In the genomic region with DNA sequence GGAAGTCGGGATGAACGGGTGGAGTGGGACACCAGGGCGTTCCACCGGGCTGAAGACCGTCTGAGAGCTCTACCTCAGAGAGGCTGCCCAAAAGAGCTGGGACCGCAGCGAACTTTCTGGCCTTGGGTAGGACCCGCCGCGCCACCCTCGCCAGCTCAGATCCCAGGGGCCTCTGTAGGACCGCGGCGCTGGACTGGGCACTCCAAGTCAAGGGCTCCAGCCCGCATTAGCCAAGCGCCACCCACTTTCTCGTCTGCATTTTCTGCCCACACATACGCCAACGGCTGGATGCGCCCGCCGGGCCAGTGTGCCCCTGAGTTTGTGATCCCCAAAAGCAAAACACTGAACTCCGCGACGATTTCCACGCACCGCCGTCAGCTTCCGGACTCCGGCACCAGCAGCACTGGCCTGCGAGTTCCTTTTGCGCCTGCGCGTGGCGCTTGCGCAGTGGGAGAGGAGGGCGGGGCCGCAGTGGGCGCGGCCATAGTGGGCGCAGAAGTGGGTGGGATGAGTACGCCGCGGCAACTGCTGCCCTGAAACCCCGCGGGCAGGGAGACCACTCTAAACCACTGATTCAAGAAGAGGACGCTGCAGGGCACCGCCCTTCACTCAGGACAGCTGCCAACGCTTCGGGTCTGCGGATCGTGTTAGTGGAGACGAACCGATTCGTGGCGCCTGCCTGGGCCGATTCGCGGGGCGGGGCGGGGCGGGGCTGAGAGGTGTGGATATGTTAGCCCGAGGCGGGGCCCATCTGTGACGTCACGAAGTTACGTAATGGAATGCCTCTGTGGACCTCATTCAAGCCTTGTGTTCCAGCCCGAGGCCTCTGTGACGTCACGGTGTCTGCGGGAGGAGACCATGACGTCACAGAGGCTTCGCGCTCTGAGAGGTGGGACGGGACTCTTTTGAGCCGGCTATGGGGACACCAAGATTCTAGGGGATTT, we compare ENCODE assay signal across 8 cellular contexts. TPM values are rescaled to one million over a fixed set of nuclear protein-coding genes. Genes with fewer than 3 reads are reported as not detected.
DNase-seq lines count a peak whose midpoint lies in the region; ATAC-seq and TF ChIP-seq lines count a peak whose summit lies in the region.

No MANE protein-coding gene starts in this region.

- intact Hi-C loops in Panc1 (cut with micrococcal nuclease; ENCODE audit: unreplicated experiment) (no loop called here), esophagus muscularis mucosa (cut with DNase I) (no loop called here)

- H2AFZ ChIP-seq in DND-41 (ENCODE audit: low read depth, low read length) (peak overlapping the region; percentile 84), KMS-11 (ENCODE audit: low read depth) (peak overlapping the region; percentile 86)

- TF ChIP-seq POLR2A in esophagus muscularis mucosa (IDR thresholded peaks at IDR 0.05; ENCODE audit: low read depth), result peak; percentile 95

- 0% methylated on average over 14 of the region's 76 CpGs for WGBS in esophagus muscularis mucosa

- POLR2A ChIA-PET in Panc1 (lab: Charles Lee), result interaction anchor here (0.6 kb wide), 1 partner anchor 43 kb away, joined by 4 read pairs; no protein-coding TSS in a partner anchor

- H3K9me3 ChIP-seq in DND-41 (ENCODE audit: insufficient read depth, low read length, severe bottlenecking) (no peaks in the 10 kb centered on the region), Panc1 (ENCODE audit: control insufficient read depth, insufficient read depth, low read depth, low read length) (no peaks in the 10 kb centered on the region), esophagus muscularis mucosa (no peaks in the 10 kb centered on the region)

- H3K79me2 ChIP-seq in DND-41 (ENCODE audit: insufficient read depth, low read length) (peaks cover 11% of the 10 kb centered on the region; the same call in 1 of the 2 replicates), KMS-11 (ENCODE audit: insufficient read depth, low read depth) (no peaks in the 10 kb centered on the region)

- ATAC-seq in DND-41 (ENCODE audit: insufficient read depth, low read depth) (peak; percentile 94), GM21825 (IDR thresholded peaks at IDR 0.05; ENCODE audit: unreplicated experiment) (peak; percentile 92), Panc1 (peak; percentile 94)
- ATAC-seq in activated T-cell treated with anti-CD3 and anti-CD28 coated beads, Interleukin-2, amount 50 U/mL, for 72 hours (replicated peaks in 1 of 2), result peak; percentile 88 to 89

- peak overlapping the region; percentile 87 for H3K9ac ChIP-seq in DND-41 (ENCODE audit: low read depth, low read length)
- peak overlapping the region; percentile 84 for H3K9ac ChIP-seq in KMS-11

- H4K20me1 ChIP-seq in DND-41 (ENCODE audit: insufficient read depth, low read length) (no peaks in the 10 kb centered on the region), KMS-11 (ENCODE audit: insufficient read depth) (no peaks in the 10 kb centered on the region)

- BruUV-seq in Panc1 (replicated peaks; lab: Mats Ljungman, UMichigan), result TSS peak; percentile 80

- H3K36me3 ChIP-seq in DND-41 (ENCODE audit: insufficient read depth, low read length) (no peaks in the 10 kb centered on the region), KMS-11 (ENCODE audit: insufficient read depth) (no peaks in the 10 kb centered on the region), Panc1 (ENCODE audit: control insufficient read depth, insufficient read depth, low read length) (peaks cover 4% of the 10 kb centered on the region; the same call in 1 of the 2 replicates), esophagus muscularis mucosa (peaks cover 2 to 23% (median 7%) of the 10 kb centered on the region in 4 donors)

- no peaks in the 10 kb centered on the region for H3K27me3 ChIP-seq in DND-41 (ENCODE audit: insufficient read depth, low read length, poor library complexity)
- H3K27me3 ChIP-seq in KMS-11 (ENCODE audit: insufficient read depth, low read depth), result no peaks in the 10 kb centered on the region
- no peaks in the 10 kb centered on the region for H3K27me3 ChIP-seq in Panc1 (ENCODE audit: control insufficient read depth, insufficient read depth, low read length)
- peaks cover 0 to 20% (median 0%) of the 10 kb centered on the region in 4 donors for H3K27me3 ChIP-seq in esophagus muscularis mucosa

- CTCF ChIA-PET in Panc1 (lab: Charles Lee), result interaction anchor here (0.6 kb wide), 2 partner anchors 14 to 482 kb away, joined by 3 to 6 read pairs; no protein-coding TSS in a partner anchor

- H3K9me3 Mint-ChIP-seq in activated T-cell treated with anti-CD3 and anti-CD28 coated beads, Interleukin-2, amount 50 U/mL, for 72 hours, result no peaks in the 10 kb centered on the region

- H3K36me3 Mint-ChIP-seq in activated T-cell treated with anti-CD3 and anti-CD28 coated beads, Interleukin-2, amount 50 U/mL, for 72 hours (ENCODE audit: insufficient read depth in 2 of 2), result peaks cover 1 to 8% of the 10 kb centered on the region in 2 donors

- in situ Hi-C loops in Panc1 (cut with HindIII; ENCODE audit: low pct_unique_long_range_greater_than_20kb, low sequenced_read_pairs), result no loop called here

- peak overlapping the region; percentile 95 to 98 for H3K4me3 Mint-ChIP-seq in activated T-cell treated with anti-CD3 and anti-CD28 coated beads, Interleukin-2, amount 50 U/mL, for 72 hours

- peak; percentile 64 for TF ChIP-seq EP300 in esophagus muscularis mucosa (IDR thresholded peaks at IDR 0.05)

- H3K4me1 Mint-ChIP-seq in activated T-cell treated with anti-CD3 and anti-CD28 coated beads, Interleukin-2, amount 50 U/mL, for 72 hours (ENCODE audit: low read depth), result peaks cover 27% of the 10 kb centered on the region

- H3K4me3 ChIP-seq in DND-41 (ENCODE audit: low read depth in 1 of 2, low read length in 2 of 2) (peak overlapping the region; percentile 54 to 72), KMS-11 (IDR thresholded peaks at IDR 0.05; ENCODE audit: insufficient read depth, low read depth, low read length) (peak overlapping the region; percentile 96), Panc1 (ENCODE audit: low read depth in 2 of 2, low read length in 2 of 2) (peak overlapping the region; percentile 79 to 96), esophagus muscularis mucosa (peak overlapping the region; percentile 67 to 88 (median 72))

- H3K27ac ChIP-seq in DND-41 (ENCODE audit: low read length), result peak overlapping the region; percentile 86
- peak overlapping the region; percentile 64 for H3K27ac ChIP-seq in KMS-11
- H3K27ac ChIP-seq in Panc1 (ENCODE audit: low read length), result peak overlapping the region; percentile 97
- H3K27ac ChIP-seq in esophagus muscularis mucosa (replicated peaks in 1 of 4), result peak overlapping the region; percentile 87 to 94 (median 91)

- H3K27me3 Mint-ChIP-seq in activated T-cell treated with anti-CD3 and anti-CD28 coated beads, Interleukin-2, amount 50 U/mL, for 72 hours (ENCODE audit: low read depth), result peaks cover 32% of the 10 kb centered on the region

- TF ChIP-seq CTCF in DND-41 (IDR thresholded peaks at IDR 0.05; ENCODE audit: borderline replicate concordance, extremely low read depth, low read length, poor library complexity, severe bottlenecking) (no peak), KMS-11 (conservative IDR thresholded peaks at IDR 0.05; ENCODE audit: low read depth, low read length) (no peak), Panc1 (IDR thresholded peaks at IDR 0.05) (no peak), esophagus muscularis mucosa (IDR thresholded peaks at IDR 0.05) (peak in 2 of 3 experiments; percentile 6 to 8)

- DNase-seq in DND-41, result peak; percentile 95
- peak; percentile 84 for DNase-seq in Panc1 (ENCODE audit: low read depth, low spot score)
- DNase-seq in activated T-cell treated with anti-CD3 and anti-CD28 coated beads, Interleukin-2, amount 50 U/mL, for 72 hours, result peak; percentile 90 to 98
- peak; percentile 100 for DNase-seq in esophagus muscularis mucosa (ENCODE audit: extremely low spot score)
- DNase-seq in myocyte (ENCODE audit: low read depth), result peak; percentile 97
- DNase-seq in stimulated activated CD8-positive, alpha-beta memory T cell treated with anti-CD3 and anti-CD28 coated beads, Interleukin-7, amount 100 ng/mL, for 24 hours (ENCODE audit: low read depth), result peak; percentile 90

- peak overlapping the region; percentile 95 for H3K27ac Mint-ChIP-seq in activated T-cell treated with anti-CD3 and anti-CD28 coated beads, Interleukin-2, amount 50 U/mL, for 72 hours

- peak overlapping the region; percentile 81 for H3K4me2 ChIP-seq in DND-41 (ENCODE audit: insufficient read depth, low read length)
- peak overlapping the region; percentile 65 for H3K4me2 ChIP-seq in KMS-11

- peaks cover 21% of the 10 kb centered on the region for H3K4me1 ChIP-seq in DND-41 (ENCODE audit: insufficient read depth, low read length)
- no peaks in the 10 kb centered on the region for H3K4me1 ChIP-seq in KMS-11 (ENCODE audit: low read depth, poor library complexity, severe bottlenecking)
- H3K4me1 ChIP-seq in Panc1 (ENCODE audit: control insufficient read depth, insufficient read depth, low read length), result no peaks in the 10 kb centered on the region; the same call in 1 of the 2 replicates
- H3K4me1 ChIP-seq in esophagus muscularis mucosa, result peaks cover 26 to 60% (median 49%) of the 10 kb centered on the region in 4 donors

RNA-seq across cellular contexts. Expression of a gene that starts 10.5 kb away (rescaled TPM):
- 4.4 TPM for total RNA-seq in Panc1 (2021; ENCODE audit: unreplicated experiment)
- 5.1 TPM for polyA plus RNA-seq in Panc1 (2012; ENCODE audit: insufficient read length)
- not detected for total RNA-seq in activated T-cell treated with anti-CD3 and anti-CD28 coated beads, Interleukin-2, amount 50 U/mL, for 72 hours
- 10 to 100 TPM; 50.3 to 99.6 (median 74.7) TPM for total RNA-seq in esophagus muscularis mucosa
- 2.5 TPM in 2 replicates for total RNA-seq in myocyte
- 1.7 TPM for polyA plus RNA-seq in myocyte (2012)

Comparison
In these comparisons a context has a peak if more than half of its experiments do, and no peak if none do; other contexts are left out.
1. Peak in every context shown above with its lines: DNase-seq, ATAC-seq, H3K4me3 ChIP-seq and H3K27ac ChIP-seq.
2. CTCF ChIP-seq: peak in esophagus muscularis mucosa (2 of 3); none in DND-41 (single experiment), KMS-11 (single experiment) and Panc1 (single experiment).